8 cellular contexts compared by ENCODE assay signal in the genomic region with DNA sequence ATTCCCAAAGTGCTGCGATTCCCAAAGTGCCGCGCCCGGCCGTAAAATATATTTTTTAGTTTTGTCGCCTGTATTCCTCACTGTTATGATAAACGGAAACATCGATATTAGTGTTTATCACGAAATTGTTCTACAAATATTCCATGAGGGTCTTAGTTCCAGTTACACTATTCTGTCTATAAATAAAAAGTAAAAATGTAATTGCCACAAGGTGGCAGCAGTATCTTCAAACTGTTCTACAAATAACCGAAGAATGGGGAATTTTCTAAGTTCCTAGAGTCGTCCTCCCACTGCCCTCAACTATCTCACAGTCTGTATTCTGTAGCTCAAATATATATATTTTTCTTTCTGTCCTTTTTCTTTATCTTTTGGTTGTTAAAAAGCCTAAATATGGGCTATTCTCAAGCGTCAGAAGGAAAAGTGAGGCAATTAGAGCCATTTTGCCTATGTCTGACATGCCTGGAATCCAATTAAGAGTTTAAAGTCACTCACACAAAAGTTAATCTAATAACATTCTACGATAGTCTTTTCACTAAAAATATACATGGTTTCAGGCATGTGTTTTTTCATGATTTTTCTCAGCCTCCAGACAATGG. TPM values are rescaled to one million over a fixed set of nuclear protein-coding genes. Genes with fewer than 3 reads are reported as not detected.
A peak's percentile ranks its signal among the peaks of the same experiment; 100 is the strongest.
DNase-seq lines count a peak whose midpoint lies in the region; ATAC-seq and TF ChIP-seq lines count a peak whose summit lies in the region.

No MANE protein-coding gene starts in this region.

- H3K4me3 ChIP-seq in neuronal stem cell (ENCODE audit: low read length in 2 of 2) (no peak overlapping the region), suprapubic skin (no peak overlapping the region)

- no peak overlapping the region for H3K9ac ChIP-seq in neuronal stem cell (ENCODE audit: low read depth, low read length, poor library complexity)

- H3K4me3 Mint-ChIP-seq in chondrocyte (ENCODE audit: unreplicated experiment), result no peak overlapping the region

- no peak overlapping the region for H2BK12ac ChIP-seq in neuronal stem cell (ENCODE audit: low read length)

- H3K36me3 Mint-ChIP-seq in chondrocyte (ENCODE audit: low read depth), result no peaks in the 10 kb centered on the region

- no peak overlapping the region for H3K27ac ChIP-seq in neuronal stem cell (replicated peaks; ENCODE audit: low read length)
- no peak overlapping the region for H3K27ac ChIP-seq in suprapubic skin
- H3K27ac ChIP-seq in substantia nigra (ENCODE audit: low read depth, low read length, poor library complexity, severe bottlenecking), result no peak overlapping the region

- no peaks in the 10 kb centered on the region for H3K9me3 ChIP-seq in neuronal stem cell (replicated peaks in 1 of 2; ENCODE audit: control insufficient read depth in 2 of 2, insufficient read depth in 1 of 2, low read depth in 1 of 2, low read length in 2 of 2)
- no peaks in the 10 kb centered on the region for H3K9me3 ChIP-seq in suprapubic skin

- H2AFZ ChIP-seq in neuronal stem cell (ENCODE audit: low read length), result peak overlapping the region; percentile 60

- H2AK5ac ChIP-seq in neuronal stem cell (ENCODE audit: low read depth, low read length), result no peak overlapping the region

- H3K79me1 ChIP-seq in neuronal stem cell (ENCODE audit: low read depth, low read length), result no peaks in the 10 kb centered on the region

- TF ChIP-seq CTCF in chondrocyte (IDR thresholded peaks at IDR 0.05) (peak; percentile 86), suprapubic skin (IDR thresholded peaks at IDR 0.05) (peak in 1 of 2 donors; percentile 9)

- H2BK15ac ChIP-seq in neuronal stem cell (ENCODE audit: low read length), result no peak overlapping the region

- peaks cover 16% of the 10 kb centered on the region for H3K27me3 Mint-ChIP-seq in chondrocyte (ENCODE audit: low read depth)

- H3K36me3 ChIP-seq in neuronal stem cell (replicated peaks in 1 of 2; ENCODE audit: control insufficient read depth in 2 of 2, insufficient read depth in 2 of 2, low read length in 2 of 2) (no peaks in the 10 kb centered on the region), suprapubic skin (no peaks in the 10 kb centered on the region)

- no peak overlapping the region for H3K23ac ChIP-seq in neuronal stem cell (ENCODE audit: low read depth, low read length, poor library complexity)

- no CpG with 5 or more reads among the region's 13 CpGs for WGBS in neuronal stem cell (ENCODE audit: extremely low coverage in 2 of 2, insufficient read length in 2 of 2, insufficient replicate concordance in 1 of 2), 2 donors
- WGBS in suprapubic skin, result 38% methylated on average over 13 of the region's 13 CpGs

- H3K4me1 ChIP-seq in neuronal stem cell (ENCODE audit: control insufficient read depth in 2 of 2, insufficient read depth in 1 of 2, low read depth in 1 of 2, low read length in 2 of 2) (no peaks in the 10 kb centered on the region), suprapubic skin (no peaks in the 10 kb centered on the region)

- TF ChIP-seq EP300 in suprapubic skin (IDR thresholded peaks at IDR 0.05), result no peak

- peak; percentile 73 for DNase-seq in ELR (ENCODE audit: low read depth)
- peak; percentile 30 for DNase-seq in NCI-H460 (ENCODE audit: extremely low read depth, low read depth)
- DNase-seq in chondrocyte (ENCODE audit: low spot score), result no peak
- DNase-seq in neuronal stem cell (ENCODE audit: low spot score), result peak; percentile 26
- DNase-seq in suprapubic skin (ENCODE audit: low spot score in 2 of 2), result no peak
- no peak for DNase-seq in substantia nigra (lab: John Stamatoyannopoulos, UW)
- DNase-seq in NCI-H128 (lab: John Stamatoyannopoulos, UW; ENCODE audit: unreplicated experiment), result no peak

- H3K4me2 ChIP-seq in neuronal stem cell (ENCODE audit: insufficient read depth, low read length, poor library complexity, severe bottlenecking), result no peak overlapping the region

- H2BK120ac ChIP-seq in neuronal stem cell (ENCODE audit: low read depth, low read length), result no peak overlapping the region

- H3K4ac ChIP-seq in neuronal stem cell (ENCODE audit: low read length), result no peak overlapping the region

- no peaks in the 10 kb centered on the region for H3K9me3 Mint-ChIP-seq in chondrocyte (ENCODE audit: low read depth)

- no peaks in the 10 kb centered on the region for H3K27me3 ChIP-seq in neuronal stem cell (ENCODE audit: control insufficient read depth in 3 of 3, insufficient read depth in 3 of 3, low read depth in 1 of 3, low read length in 3 of 3)
- no peaks in the 10 kb centered on the region for H3K27me3 ChIP-seq in suprapubic skin

- no peak overlapping the region for H3K18ac ChIP-seq in neuronal stem cell (ENCODE audit: low read length)

- H3K14ac ChIP-seq in neuronal stem cell (ENCODE audit: low read length), result no peak overlapping the region

- H2BK5ac ChIP-seq in neuronal stem cell (ENCODE audit: low read length), result no peak overlapping the region

- no peak overlapping the region for H3K27ac Mint-ChIP-seq in chondrocyte (ENCODE audit: unreplicated experiment)

- no peak overlapping the region for H4K91ac ChIP-seq in neuronal stem cell (ENCODE audit: low read depth, low read length, poor library complexity)

- H3K4me1 Mint-ChIP-seq in chondrocyte (ENCODE audit: low read depth), result no peaks in the 10 kb centered on the region

- no peak for TF ChIP-seq POLR2A in suprapubic skin (IDR thresholded peaks at IDR 0.05)

- peak; percentile 49 for ATAC-seq in HG02610 (IDR thresholded peaks at IDR 0.05; ENCODE audit: unreplicated experiment)

- H4K8ac ChIP-seq in neuronal stem cell (ENCODE audit: low read depth, low read length), result no peak overlapping the region

RNA-seq across cellular contexts. Expression of gene FAM162B, which starts 14.1 kb away (rescaled TPM):
- total RNA-seq in NCI-H460 (2014; rRNA removed; shearing (Covaris generic)), result 0.32 TPM in 1 of 2 replicates, not detected in the other
- 0.69 TPM in 1 of 2 replicates, not detected in the other for polyA plus RNA-seq in NCI-H460 (2014; cell fraction: nucleus; rRNA removed)
- total RNA-seq in chondrocyte (not detected in 3 replicates), suprapubic skin (1 to 10 TPM; 1.4 to 4.1 (median 1.8) TPM)
- polyA plus RNA-seq in neuronal stem cell (2013, experiment 1 of 2), result 2.3 TPM
- polyA plus RNA-seq in neuronal stem cell (2013, experiment 2 of 2), result 2.4 TPM

RNA-seq across cellular contexts. Expression of gene GPRC6A, which starts 49.2 kb away (rescaled TPM):
- not detected in 2 replicates for total RNA-seq in NCI-H460 (2014; rRNA removed; shearing (Covaris generic))
- not detected in 2 replicates for polyA plus RNA-seq in NCI-H460 (2014; cell fraction: nucleus; rRNA removed)
- total RNA-seq in chondrocyte (not detected in 3 replicates), suprapubic skin (not detected)
- not detected for polyA plus RNA-seq in neuronal stem cell (2013, experiment 1 of 2)
- polyA plus RNA-seq in neuronal stem cell (2013, experiment 2 of 2), result 0.03 TPM

Comparison
In these comparisons a context has a peak if more than half of its experiments do, and no peak if none do; other contexts are left out.
1. DNase-seq: peak in ELR (single experiment), NCI-H460 (single experiment) and neuronal stem cell (single experiment); none in chondrocyte (single experiment), suprapubic skin (0 of 2), substantia nigra (0 of 49) and NCI-H128 (single experiment).